2 cellular contexts compared by ENCODE assay signal in genomic region chr4:76216521-76216920, GRCh38.
TF ChIP-seq lines count a peak whose summit lies in the region.

No MANE protein-coding gene starts in this region.

TF ChIP-seq in liver, 16 proteins besides CTCF, POLR2A, EP300 and RAD21:
- TF ChIP-seq EGR1 (IDR thresholded peaks at IDR 0.05; ENCODE audit: low read depth in 2 of 2) = no peak
- TF ChIP-seq REST (IDR thresholded peaks at IDR 0.05) = no peak
- TF ChIP-seq GABPA (IDR thresholded peaks at IDR 0.05 in 1 of 2, conservative IDR thresholded peaks at IDR 0.05 in 1 of 2) = no peak
- no peak for TF ChIP-seq FOXA2 (IDR thresholded peaks at IDR 0.05)
- no peak for TF ChIP-seq HNF4G (IDR thresholded peaks at IDR 0.05)
- TF ChIP-seq NR2F2 (IDR thresholded peaks at IDR 0.05) = no peak
- no peak for TF ChIP-seq FOXA1 (IDR thresholded peaks at IDR 0.05)
- TF ChIP-seq MAX (IDR thresholded peaks at IDR 0.05) = no peak
- TF ChIP-seq RXRA (IDR thresholded peaks at IDR 0.05) = no peak
- no peak for TF ChIP-seq ATF3 (IDR thresholded peaks at IDR 0.05)
- TF ChIP-seq HNF4A (conservative IDR thresholded peaks at IDR 0.05) = no peak
- no peak for TF ChIP-seq YY1 (IDR thresholded peaks at IDR 0.05)
- no peak for TF ChIP-seq JUND (IDR thresholded peaks at IDR 0.05)
- TF ChIP-seq SP1 (IDR thresholded peaks at IDR 0.05) = no peak
- TF ChIP-seq ZBTB33 (IDR thresholded peaks at IDR 0.05) = no peak
- no peak for TF ChIP-seq TAF1 (conservative IDR thresholded peaks at IDR 0.05)

TF ChIP-seq in HepG2, 621 proteins besides CTCF, POLR2A, EP300 and RAD21:
- no peak for TF ChIP-seq PHF5A (CRISPR knock-in tag; IDR thresholded peaks at IDR 0.05; ENCODE audit: low read depth, unreplicated experiment)
- TF ChIP-seq ESRRA (CRISPR knock-in tag; IDR thresholded peaks at IDR 0.05; ENCODE audit: low read depth) = no peak
- TF ChIP-seq BCLAF1 (IDR thresholded peaks at IDR 0.05) = no peak
- TF ChIP-seq ZNF597 (CRISPR knock-in tag; IDR thresholded peaks at IDR 0.05) = no peak
- TF ChIP-seq SIN3A (IDR thresholded peaks at IDR 0.05; ENCODE audit: borderline replicate concordance, low read depth, low read length) = no peak
- TF ChIP-seq CC2D1A (CRISPR knock-in tag; IDR thresholded peaks at IDR 0.05) = no peak
- no peak for TF ChIP-seq ELF1 (CRISPR knock-in tag; IDR thresholded peaks at IDR 0.05)
- TF ChIP-seq ZNF883 (CRISPR knock-in tag; IDR thresholded peaks at IDR 0.05; ENCODE audit: not compliant biosample characterization) = no peak
